In the genomic region with DNA sequence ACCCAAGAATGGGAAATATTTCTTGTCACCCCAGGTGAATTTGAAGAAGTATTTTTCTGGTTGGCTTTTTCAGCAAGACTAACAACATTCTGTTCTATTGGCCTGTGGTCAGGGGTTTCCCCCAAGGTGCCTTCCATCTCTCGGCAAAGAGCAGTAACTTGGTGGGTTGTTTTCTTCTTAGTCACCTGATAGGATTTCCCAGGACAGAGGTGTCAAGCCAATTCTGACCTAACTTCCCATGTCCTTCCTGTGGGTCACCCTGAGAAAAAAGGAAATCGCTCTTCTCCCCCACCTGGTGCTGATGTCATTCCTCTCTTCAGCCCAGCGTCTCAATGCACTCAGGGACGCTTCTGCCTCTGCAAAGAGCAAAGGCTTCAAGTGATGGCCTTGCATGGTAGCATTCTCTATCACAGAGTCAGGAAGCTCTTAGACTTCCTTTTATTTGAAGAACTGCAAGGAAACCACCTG, we compare ENCODE assay signal across 1 cellular context.
TF ChIP-seq lines count a peak whose summit lies in the region.

No MANE protein-coding gene starts in this region.

TF ChIP-seq in H1, 55 proteins besides CTCF, POLR2A, EP300 and RAD21:
- TF ChIP-seq POU5F1 (IDR thresholded peaks at IDR 0.05; ENCODE audit: low read depth, low read length) (no peak), POLR2AphosphoS5 (IDR thresholded peaks at IDR 0.05; ENCODE audit: low read depth, low read length) (no peak), TBP (IDR thresholded peaks at IDR 0.05; ENCODE audit: low read depth, low read length) (no peak), KDM1A (IDR thresholded peaks at IDR 0.05; ENCODE audit: borderline replicate concordance, low read length) (no peak)
